In the genomic region with DNA sequence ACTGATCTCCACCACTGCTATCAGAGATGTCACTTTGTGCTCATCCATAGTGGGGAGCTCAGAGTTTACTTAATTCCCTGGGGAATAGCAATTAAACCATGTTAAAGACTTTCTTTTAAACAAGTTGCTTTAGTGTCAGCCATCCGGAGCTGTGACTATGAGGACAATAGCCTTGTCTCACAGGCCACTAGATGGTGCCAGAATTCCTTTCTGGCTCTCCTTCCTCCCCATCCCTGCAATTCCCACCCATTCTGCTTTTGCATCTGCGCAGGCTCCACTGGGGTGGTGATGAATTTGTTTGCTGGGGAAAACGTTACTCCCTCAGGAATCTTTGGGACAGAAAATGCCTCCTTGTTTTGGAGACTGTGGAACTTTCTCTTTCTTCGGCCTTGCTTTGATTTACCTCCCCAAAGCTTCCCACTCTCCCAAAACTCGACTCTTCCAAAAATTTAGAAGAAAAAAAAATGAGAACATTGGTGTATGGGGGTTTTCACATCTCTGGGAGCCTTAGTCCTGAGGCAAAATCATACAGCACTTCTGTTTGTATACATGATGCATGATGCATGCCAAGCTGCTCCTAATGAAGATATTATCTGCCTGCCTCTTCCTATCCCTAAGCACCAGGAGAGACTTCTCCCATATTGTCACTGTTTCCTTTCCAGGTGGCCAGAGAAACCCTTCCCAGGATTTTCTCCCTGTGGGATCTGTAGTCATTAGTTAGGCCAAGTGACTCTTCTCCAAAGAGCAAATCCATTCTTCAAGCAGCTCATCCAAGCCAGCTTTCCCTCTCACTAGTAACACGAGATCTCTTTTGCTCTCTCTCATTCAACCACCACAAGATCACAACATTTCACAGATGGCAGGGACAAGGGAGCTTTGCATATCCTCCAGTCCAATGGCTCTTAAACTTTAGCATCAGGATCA, we compare ENCODE assay signal across 2 cellular contexts.
TF ChIP-seq lines count a peak whose summit lies in the region.

No MANE protein-coding gene starts in this region.

TF ChIP-seq in SK-N-SH, 30 proteins besides CTCF, POLR2A, EP300 and RAD21 (continued from another document):
- TF ChIP-seq FOXJ3 (CRISPR knock-in tag; IDR thresholded peaks at IDR 0.05), result no peak
- TF ChIP-seq SMC3 (IDR thresholded peaks at IDR 0.05; ENCODE audit: low read depth, low read length), result peak; percentile 68
- TF ChIP-seq, protein P1, sequence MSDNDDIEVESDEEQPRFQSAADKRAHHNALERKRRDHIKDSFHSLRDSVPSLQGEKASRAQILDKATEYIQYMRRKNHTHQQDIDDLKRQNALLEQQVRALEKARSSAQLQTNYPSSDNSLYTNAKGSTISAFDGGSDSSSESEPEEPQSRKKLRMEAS (IDR thresholded peaks at IDR 0.05; ENCODE audit: low read depth), result no peak
- no peak for TF ChIP-seq RCOR1 (IDR thresholded peaks at IDR 0.05; ENCODE audit: low read length)
- no peak for TF ChIP-seq RXRA (IDR thresholded peaks at IDR 0.05; ENCODE audit: borderline replicate concordance, low read depth)
- TF ChIP-seq, protein P2, sequence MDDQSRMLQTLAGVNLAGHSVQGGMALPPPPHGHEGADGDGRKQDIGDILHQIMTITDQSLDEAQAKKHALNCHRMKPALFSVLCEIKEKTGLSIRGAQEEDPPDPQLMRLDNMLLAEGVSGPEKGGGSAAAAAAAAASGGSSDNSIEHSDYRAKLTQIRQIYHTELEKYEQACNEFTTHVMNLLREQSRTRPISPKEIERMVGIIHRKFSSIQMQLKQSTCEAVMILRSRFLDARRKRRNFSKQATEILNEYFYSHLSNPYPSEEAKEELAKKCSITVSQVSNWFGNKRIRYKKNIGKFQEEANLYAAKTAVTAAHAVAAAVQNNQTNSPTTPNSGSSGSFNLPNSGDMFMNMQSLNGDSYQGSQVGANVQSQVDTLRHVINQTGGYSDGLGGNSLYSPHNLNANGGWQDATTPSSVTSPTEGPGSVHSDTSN (IDR thresholded peaks at IDR 0.05), result no peak
- TF ChIP-seq POLR2AphosphoS5 (IDR thresholded peaks at IDR 0.05; ENCODE audit: low read depth, low read length), result no peak
- no peak for TF ChIP-seq RFX5 (IDR thresholded peaks at IDR 0.05; ENCODE audit: low read length)
- TF ChIP-seq FOSL2 (IDR thresholded peaks at IDR 0.05; ENCODE audit: borderline replicate concordance, low read depth), result no peak
- TF ChIP-seq, protein P3, sequence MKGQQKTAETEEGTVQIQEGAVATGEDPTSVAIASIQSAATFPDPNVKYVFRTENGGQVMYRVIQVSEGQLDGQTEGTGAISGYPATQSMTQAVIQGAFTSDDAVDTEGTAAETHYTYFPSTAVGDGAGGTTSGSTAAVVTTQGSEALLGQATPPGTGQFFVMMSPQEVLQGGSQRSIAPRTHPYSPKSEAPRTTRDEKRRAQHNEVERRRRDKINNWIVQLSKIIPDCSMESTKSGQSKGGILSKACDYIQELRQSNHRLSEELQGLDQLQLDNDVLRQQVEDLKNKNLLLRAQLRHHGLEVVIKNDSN (IDR thresholded peaks at IDR 0.05; ENCODE audit: borderline replicate concordance, low read depth), result no peak
- TF ChIP-seq CHD2 (IDR thresholded peaks at IDR 0.05; ENCODE audit: low read length, partially characterized antibody), result no peak
- no peak for TF ChIP-seq NFIC (IDR thresholded peaks at IDR 0.05; ENCODE audit: borderline replicate concordance)
- peak; percentile 48; the same call in 1 of the 2 replicates for TF ChIP-seq NRF1 (IDR thresholded peaks at IDR 0.05; ENCODE audit: low read depth, low read length)
- TF ChIP-seq YY1 (IDR thresholded peaks at IDR 0.05; ENCODE audit: low read depth), result no peak

TF ChIP-seq in SK-N-SH treated with all-trans-retinoic acid at 6 μM for 48 hours, 23 proteins besides CTCF, POLR2A, EP300 and RAD21 (continued from another document):
- TF ChIP-seq, protein P4, sequence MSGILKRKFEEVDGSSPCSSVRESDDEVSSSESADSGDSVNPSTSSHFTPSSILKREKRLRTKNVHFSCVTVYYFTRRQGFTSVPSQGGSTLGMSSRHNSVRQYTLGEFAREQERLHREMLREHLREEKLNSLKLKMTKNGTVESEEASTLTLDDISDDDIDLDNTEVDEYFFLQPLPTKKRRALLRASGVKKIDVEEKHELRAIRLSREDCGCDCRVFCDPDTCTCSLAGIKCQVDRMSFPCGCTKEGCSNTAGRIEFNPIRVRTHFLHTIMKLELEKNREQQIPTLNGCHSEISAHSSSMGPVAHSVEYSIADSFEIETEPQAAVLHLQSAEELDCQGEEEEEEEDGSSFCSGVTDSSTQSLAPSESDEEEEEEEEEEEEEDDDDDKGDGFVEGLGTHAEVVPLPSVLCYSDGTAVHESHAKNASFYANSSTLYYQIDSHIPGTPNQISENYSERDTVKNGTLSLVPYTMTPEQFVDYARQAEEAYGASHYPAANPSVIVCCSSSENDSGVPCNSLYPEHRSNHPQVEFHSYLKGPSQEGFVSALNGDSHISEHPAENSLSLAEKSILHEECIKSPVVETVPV (CRISPR knock-in tag; IDR thresholded peaks at IDR 0.05), result no peak
TF ChIP-seq in SK-N-SH treated with all-trans-retinoic acid at 6 μM for 48 hours: peak in this region for 0.
